1 cellular context compared by ENCODE assay signal in the genomic region with DNA sequence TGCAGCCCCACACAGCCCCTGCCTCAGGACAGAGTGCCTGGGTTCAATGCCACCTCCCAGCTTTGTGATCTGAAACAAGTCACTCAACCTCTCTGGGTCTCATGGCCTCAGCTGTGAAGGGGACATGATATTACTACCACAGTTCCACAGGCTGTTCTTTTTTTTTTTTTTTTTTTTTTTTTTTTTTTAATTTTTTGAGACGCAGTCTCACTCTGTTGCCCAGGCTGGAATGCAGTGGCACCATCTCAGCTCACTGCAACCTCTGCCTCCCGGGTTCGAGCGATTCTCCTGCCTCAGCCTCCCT.
TF ChIP-seq lines count a peak whose summit lies in the region.

No MANE protein-coding gene starts in this region.

TF ChIP-seq in K562, 482 proteins besides CTCF, POLR2A, EP300 and RAD21:
- TF ChIP-seq ZNF384 (IDR thresholded peaks at IDR 0.05; ENCODE audit: low read depth, low read length) = peak; percentile 59; the same call in 1 of the 2 replicates
